Comparison of ENCODE assay signal across 11 cellular contexts in the genomic region with DNA sequence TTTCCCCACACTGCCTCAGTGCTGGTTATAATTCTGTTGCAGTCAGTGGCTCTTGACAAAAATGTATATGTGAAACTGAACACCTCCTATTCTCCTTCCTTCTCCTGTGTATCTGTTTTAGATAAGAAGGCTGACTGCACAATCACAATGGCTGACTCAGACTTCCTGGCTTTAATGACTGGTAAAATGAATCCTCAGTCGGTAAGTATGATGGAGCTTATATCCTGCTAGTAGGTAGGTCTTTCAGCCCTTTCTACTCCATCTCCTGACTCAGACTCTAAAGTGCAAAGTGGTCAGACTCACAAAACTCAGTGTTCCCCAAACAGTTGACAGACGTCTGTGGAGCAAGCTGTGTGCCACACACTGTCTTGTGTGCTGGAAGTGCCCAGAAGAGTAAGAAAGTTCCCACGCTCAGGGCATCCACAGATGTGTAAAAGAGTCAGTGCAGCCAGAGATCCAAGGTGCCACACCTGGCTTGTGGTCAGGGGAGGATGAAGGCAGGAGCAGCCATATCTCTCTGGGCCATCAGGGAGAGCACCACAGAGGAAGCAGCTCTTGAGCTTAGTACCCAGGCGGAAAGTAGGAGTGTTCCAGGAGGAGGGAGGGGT. TPM values are rescaled to one million over a fixed set of nuclear protein-coding genes. Genes with fewer than 3 reads are reported as not detected.
A peak's percentile ranks its signal among the peaks of the same experiment; 100 is the strongest.
DNase-seq lines count a peak whose midpoint lies in the region; ATAC-seq and TF ChIP-seq lines count a peak whose summit lies in the region.
"Had no signal": no experiment of that assay in that cellular context is flagged by ENCODE, and none has a peak within 500 bp of the region (broad histone marks: within the 10 kb centered on the region; RNA-seq: fewer than 3 reads in every experiment).

No MANE protein-coding gene starts in this region.

- H3K27ac ChIP-seq in SJSA1: peak overlapping the region; percentile 66
- H3K27ac ChIP-seq: VCaP had no signal

- H3K27ac Mint-ChIP-seq in stimulated activated naive CD8-positive, alpha-beta T cell treated with anti-CD3 and anti-CD28 coated beads, Interleukin-15, amount 100 ng/mL, for 72 hours: no peak overlapping the region
- H3K27ac Mint-ChIP-seq: stimulated activated memory B cell treated with anti-CD40 and anti-IgM and Interleukin-4, amounts not matched to agents 10 μg/mL and 1 μg/mL and 100 μg/mL, for 72 hours had no signal

- H3K27me3 ChIP-seq in SJSA1 (replicated peaks): no peaks in the 10 kb centered on the region

- TF ChIP-seq CTCF in fibroblast of pulmonary artery (IDR thresholded peaks at IDR 0.05; ENCODE audit: low read length, missing control alignments): no peak

- ATAC-seq in stimulated activated naive CD8-positive, alpha-beta T cell treated with anti-CD3 and anti-CD28 coated beads, Interleukin-15, Interleukin-2, amounts not matched to agents 100 U/mL and 50 U/mL, for 24 hours: peak; percentile 94
- no peak for ATAC-seq in stimulated activated naive CD8-positive, alpha-beta T cell treated with anti-CD3 and anti-CD28 coated beads, Interleukin-15, amount 100 ng/mL, for 72 hours
- ATAC-seq in GM19035 (IDR thresholded peaks at IDR 0.05; ENCODE audit: unreplicated experiment) (no peak), HG03442 (IDR thresholded peaks at IDR 0.05; ENCODE audit: unreplicated experiment) (no peak)
- ATAC-seq: stimulated activated memory B cell treated with anti-CD40 and anti-IgM and Interleukin-4, amounts not matched to agents 10 μg/mL and 1 μg/mL and 100 μg/mL, for 72 hours had no signal

- H3K4me3 Mint-ChIP-seq in stimulated activated naive CD8-positive, alpha-beta T cell treated with anti-CD3 and anti-CD28 coated beads, Interleukin-15, amount 100 ng/mL, for 72 hours: no peak overlapping the region
- H3K4me3 Mint-ChIP-seq: stimulated activated memory B cell treated with anti-CD40 and anti-IgM and Interleukin-4, amounts not matched to agents 10 μg/mL and 1 μg/mL and 100 μg/mL, for 72 hours had no signal

- no peaks in the 10 kb centered on the region for H3K9me3 ChIP-seq in SJSA1 (replicated peaks)

- DNase-seq in stimulated activated naive CD8-positive, alpha-beta T cell treated with anti-CD3 and anti-CD28 coated beads, Interleukin-15, Interleukin-2, amounts not matched to agents 100 U/mL and 50 U/mL, for 24 hours: no peak
- no peak for DNase-seq in stimulated activated naive CD8-positive, alpha-beta T cell treated with anti-CD3 and anti-CD28 coated beads, Interleukin-15, amount 100 ng/mL, for 72 hours
- DNase-seq in SJSA1 (ENCODE audit: low read depth in 1 of 2, low spot score in 2 of 2): peak in 1 of 2 experiments; percentile 68
- peak; percentile 79 for DNase-seq in fibroblast of pulmonary artery (ENCODE audit: low read depth)
- DNase-seq in NCI-H82 treated with DMSO at 0.1 percent for 48 hours (lab: John Stamatoyannopoulos, UW; ENCODE audit: unreplicated experiment): no peak
- no peak for DNase-seq in ecto neural progenitor cell (ENCODE audit: low spot score)
- DNase-seq: nucleus accumbens had no signal

- H3K4me1 Mint-ChIP-seq in stimulated activated naive CD8-positive, alpha-beta T cell treated with anti-CD3 and anti-CD28 coated beads, Interleukin-15, amount 100 ng/mL, for 72 hours: peaks cover 8% of the 10 kb centered on the region
- H3K4me1 Mint-ChIP-seq: stimulated activated memory B cell treated with anti-CD40 and anti-IgM and Interleukin-4, amounts not matched to agents 10 μg/mL and 1 μg/mL and 100 μg/mL, for 72 hours had no signal

- H3K36me3 ChIP-seq in SJSA1: peaks cover 41% of the 10 kb centered on the region

- no peaks in the 10 kb centered on the region for H3K27me3 Mint-ChIP-seq in stimulated activated naive CD8-positive, alpha-beta T cell treated with anti-CD3 and anti-CD28 coated beads, Interleukin-15, amount 100 ng/mL, for 72 hours
- H3K27me3 Mint-ChIP-seq: stimulated activated memory B cell treated with anti-CD40 and anti-IgM and Interleukin-4, amounts not matched to agents 10 μg/mL and 1 μg/mL and 100 μg/mL, for 72 hours had no signal

- H3K4me3 ChIP-seq in SJSA1 (no peak overlapping the region), fibroblast of pulmonary artery (replicated peaks; ENCODE audit: low read depth, low read length) (no peak overlapping the region)

- H3K4me1 ChIP-seq in SJSA1 (replicated peaks): peaks cover 53% of the 10 kb centered on the region

- no peaks in the 10 kb centered on the region for H3K9me3 Mint-ChIP-seq in stimulated activated naive CD8-positive, alpha-beta T cell treated with anti-CD3 and anti-CD28 coated beads, Interleukin-15, amount 100 ng/mL, for 72 hours
- H3K9me3 Mint-ChIP-seq: stimulated activated memory B cell treated with anti-CD40 and anti-IgM and Interleukin-4, amounts not matched to agents 10 μg/mL and 1 μg/mL and 100 μg/mL, for 72 hours had no signal

RNA-seq across cellular contexts. Expression of a gene that starts 14.2 kb away (rescaled TPM):
- total RNA-seq in SJSA1 (2014; rRNA removed; shearing (Covaris generic)): 1.3 and 4.1 TPM in 2 replicates
